Comparison of ENCODE assay signal across 13 cellular contexts in the genomic region with DNA sequence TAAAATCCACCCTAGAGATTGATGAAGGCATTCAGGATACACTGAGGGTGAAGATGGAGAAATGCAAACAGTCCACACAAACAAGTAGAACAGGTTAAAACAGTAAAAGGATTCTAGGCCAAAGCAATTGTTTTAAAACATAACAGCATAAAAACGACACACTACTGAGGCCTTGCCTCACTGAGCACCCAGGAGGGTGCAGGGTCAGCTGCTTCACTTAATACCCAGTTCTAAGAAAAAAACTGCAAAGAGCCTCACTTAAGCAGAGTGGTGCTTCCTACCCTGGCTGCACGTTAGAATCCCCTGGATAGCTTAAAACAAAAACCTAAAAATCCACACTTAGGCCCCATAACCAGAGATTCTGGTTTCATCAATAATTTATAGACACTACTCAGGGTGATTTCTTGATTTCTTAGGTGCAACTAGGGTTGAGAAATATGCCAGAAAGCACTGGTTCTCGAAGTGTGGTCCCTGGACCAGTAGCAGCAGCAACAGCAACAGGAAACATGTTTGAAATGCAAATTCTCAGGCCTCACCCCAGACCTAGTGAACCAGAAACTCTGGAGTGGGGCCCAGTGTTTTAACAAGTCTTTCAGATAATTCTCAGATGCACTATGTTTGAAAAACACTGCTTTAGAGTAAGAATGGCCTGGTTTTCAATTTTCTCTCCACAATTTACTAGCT.
DNase-seq lines count a peak whose midpoint lies in the region; ATAC-seq and TF ChIP-seq lines count a peak whose summit lies in the region.
"Had no signal": no experiment of that assay in that cellular context is flagged by ENCODE, and none has a peak within 500 bp of the region (broad histone marks: within the 10 kb centered on the region; RNA-seq: fewer than 3 reads in every experiment).

No MANE protein-coding gene starts in this region.

- H3K4me3 ChIP-seq in smooth muscle cell: no peak overlapping the region

- TF ChIP-seq CTCF in smooth muscle cell (IDR thresholded peaks at IDR 0.05; ENCODE audit: borderline replicate concordance, insufficient read depth, poor library complexity, severe bottlenecking): no peak

- peaks cover 33% of the 10 kb centered on the region for H3K4me1 Mint-ChIP-seq in activated CD4-positive, alpha-beta memory T cell treated with anti-CD3 and anti-CD28 coated beads for 36 hours (ENCODE audit: low read depth)

- DNase-seq in DMS53 treated with DMSO at 0.1 percent for 48 hours (lab: John Stamatoyannopoulos, UW; ENCODE audit: unreplicated experiment) (peak; percentile 7), smooth muscle cell (lab: John Stamatoyannopoulos, UW; ENCODE audit: unreplicated experiment) (no peak), dedifferentiated amniotic fluid mesenchymal stem cell (ENCODE audit: extremely low spot score) (no peak), NCI-H1436 treated with DMSO at 0.1 percent for 48 hours (lab: John Stamatoyannopoulos, UW) (no peak), T1000 (lab: John Stamatoyannopoulos, UW) (no peak)
- no peak for DNase-seq in activated CD4-positive, alpha-beta memory T cell treated with anti-CD3 and anti-CD28 coated beads for 36 hours
- DNase-seq: activated T-cell treated with anti-CD3 and anti-CD28 coated beads, Interleukin-2, amount 50 U/mL, for 4 hours; MV-4-11; trophoblast cell had no signal

- intact Hi-C loops in activated CD4-positive, alpha-beta memory T cell treated with anti-CD3 and anti-CD28 coated beads for 36 hours (cut with micrococcal nuclease): no loop called here

- H3K4me2 ChIP-seq in smooth muscle cell: no peak overlapping the region

- no peaks in the 10 kb centered on the region for H3K27me3 ChIP-seq in smooth muscle cell (ENCODE audit: low read depth)

- H3K9me3 ChIP-seq in smooth muscle cell (replicated peaks; ENCODE audit: low read depth): no peaks in the 10 kb centered on the region

- H3K4me1 ChIP-seq in smooth muscle cell (ENCODE audit: low read depth): peaks cover 19% of the 10 kb centered on the region
- H3K4me1 ChIP-seq: parathyroid adenoma had no signal

- no peak overlapping the region for H3K9ac ChIP-seq in smooth muscle cell (ENCODE audit: low read depth)
- H3K9ac ChIP-seq: parathyroid adenoma had no signal

- H3K27ac ChIP-seq in smooth muscle cell (ENCODE audit: low read depth): no peak overlapping the region
- H3K27ac ChIP-seq: C4-2B, parathyroid adenoma had no signal

- POLR2A ChIA-PET in activated CD4-positive, alpha-beta memory T cell treated with anti-CD3 and anti-CD28 coated beads for 36 hours (lab: Charles Lee): no interaction called here

- peaks cover 3% of the 10 kb centered on the region for H3F3A ChIP-seq in smooth muscle cell (ENCODE audit: low read depth)

- peaks cover 2% of the 10 kb centered on the region for H3K36me3 Mint-ChIP-seq in activated CD4-positive, alpha-beta memory T cell treated with anti-CD3 and anti-CD28 coated beads for 36 hours

- no peak overlapping the region for H3K4me3 Mint-ChIP-seq in activated CD4-positive, alpha-beta memory T cell treated with anti-CD3 and anti-CD28 coated beads for 36 hours
- H3K4me3 Mint-ChIP-seq: activated T-cell treated with anti-CD3 and anti-CD28 coated beads, Interleukin-2, amount 50 U/mL, for 4 hours had no signal

- peak overlapping the region; percentile 44 for H3K27ac Mint-ChIP-seq in activated CD4-positive, alpha-beta memory T cell treated with anti-CD3 and anti-CD28 coated beads for 36 hours

- peak; percentile 83 for ATAC-seq in GM19351 (IDR thresholded peaks at IDR 0.05; ENCODE audit: unreplicated experiment)
- ATAC-seq in HG03064 (IDR thresholded peaks at IDR 0.05; ENCODE audit: low read depth, unreplicated experiment): peak; percentile 86
- ATAC-seq: activated T-cell treated with anti-CD3 and anti-CD28 coated beads, Interleukin-2, amount 50 U/mL, for 4 hours had no signal

- H3K27me3 Mint-ChIP-seq in activated CD4-positive, alpha-beta memory T cell treated with anti-CD3 and anti-CD28 coated beads for 36 hours: no peaks in the 10 kb centered on the region

- H3K79me2 ChIP-seq in smooth muscle cell (ENCODE audit: low read depth): peaks cover 9% of the 10 kb centered on the region
- H3K79me2 ChIP-seq: parathyroid adenoma had no signal

- no peak overlapping the region for H2AFZ ChIP-seq in smooth muscle cell (ENCODE audit: low read depth)
- H2AFZ ChIP-seq: parathyroid adenoma had no signal

- H3K9me3 Mint-ChIP-seq in activated CD4-positive, alpha-beta memory T cell treated with anti-CD3 and anti-CD28 coated beads for 36 hours: no peaks in the 10 kb centered on the region
- H3K9me3 Mint-ChIP-seq: activated T-cell treated with anti-CD3 and anti-CD28 coated beads, Interleukin-2, amount 50 U/mL, for 4 hours had no signal

- WGBS in smooth muscle cell (ENCODE audit: low lambda C conversion rate): 29% methylated on average over 3 of the region's 3 CpGs

- H4K20me1 ChIP-seq in smooth muscle cell (ENCODE audit: low read depth): no peaks in the 10 kb centered on the region

- CTCF ChIA-PET in activated CD4-positive, alpha-beta memory T cell treated with anti-CD3 and anti-CD28 coated beads for 36 hours (lab: Charles Lee): no interaction called here

- H3K36me3 ChIP-seq in smooth muscle cell (ENCODE audit: low read depth): no peaks in the 10 kb centered on the region
